Comparison of ENCODE assay signal across 9 cellular contexts in the genomic region with DNA sequence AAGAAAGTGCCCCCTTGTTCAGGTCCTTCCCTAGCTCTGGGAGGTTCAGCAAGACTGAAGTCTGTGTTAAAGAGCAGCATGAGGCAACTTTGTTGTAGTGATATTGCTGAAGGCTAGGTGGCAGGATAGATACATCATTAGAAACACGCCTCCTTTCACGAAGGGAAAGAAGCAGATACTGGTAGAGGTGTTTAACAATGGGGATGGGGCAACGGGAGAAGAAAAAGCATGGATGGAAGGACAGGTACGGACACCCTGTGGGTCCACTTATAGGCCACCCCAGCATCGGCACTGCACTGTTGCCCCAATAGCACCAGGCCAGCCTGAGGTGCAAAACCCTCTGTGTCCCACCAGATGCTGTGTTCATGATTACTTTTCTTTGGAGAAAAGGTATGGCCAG. TPM values are rescaled to one million over a fixed set of nuclear protein-coding genes. Genes with fewer than 3 reads are reported as not detected.
DNase-seq lines count a peak whose midpoint lies in the region; ATAC-seq and TF ChIP-seq lines count a peak whose summit lies in the region.
"Had no signal": no experiment of that assay in that cellular context is flagged by ENCODE, and none has a peak within 500 bp of the region (broad histone marks: within the 10 kb centered on the region; RNA-seq: fewer than 3 reads in every experiment).

No MANE protein-coding gene starts in this region.

- H3K4me3 Mint-ChIP-seq in activated CD8-positive, alpha-beta T cell treated with anti-CD3 and anti-CD28 coated beads for 36 hours, result no peak overlapping the region
- H3K4me3 Mint-ChIP-seq: T-helper 1 cell treated with Interleukin-12 subunit alpha and Interleukin-12 subunit beta and Interleukin-4 antibody, amounts not matched to agents 30 μg/mL and 1 μg/mL, for 36 hours had no signal

- H3K36me3 ChIP-seq in gastrocnemius medialis, result no peaks in the 10 kb centered on the region
- H3K36me3 ChIP-seq in effector memory CD4-positive, alpha-beta T cell (ENCODE audit: control insufficient read depth, insufficient read depth, low read length), result no peaks in the 10 kb centered on the region

- no peaks in the 10 kb centered on the region for H3K9me3 Mint-ChIP-seq in activated CD8-positive, alpha-beta T cell treated with anti-CD3 and anti-CD28 coated beads for 36 hours
- H3K9me3 Mint-ChIP-seq: T-helper 1 cell treated with Interleukin-12 subunit alpha and Interleukin-12 subunit beta and Interleukin-4 antibody, amounts not matched to agents 30 μg/mL and 1 μg/mL, for 36 hours had no signal

- POLR2A ChIA-PET in activated CD8-positive, alpha-beta T cell treated with anti-CD3 and anti-CD28 coated beads for 36 hours (lab: Charles Lee), result interaction anchor here (0.8 kb wide), 1 partner anchor 13 kb away, joined by 3 read pairs; no protein-coding TSS in a partner anchor

- peaks cover 66 to 68% of the 10 kb centered on the region in 2 donors for H3K4me1 ChIP-seq in gastrocnemius medialis
- peaks cover 12% of the 10 kb centered on the region for H3K4me1 ChIP-seq in effector memory CD4-positive, alpha-beta T cell (ENCODE audit: control insufficient read depth, insufficient read depth, low read length, poor library complexity, severe bottlenecking)

- H3K36me3 Mint-ChIP-seq in activated CD8-positive, alpha-beta T cell treated with anti-CD3 and anti-CD28 coated beads for 36 hours (ENCODE audit: low read depth), result no peaks in the 10 kb centered on the region

- peak; percentile 64 for ATAC-seq in HG02642 (IDR thresholded peaks at IDR 0.05; ENCODE audit: poor library complexity, unreplicated experiment)
- ATAC-seq in activated CD8-positive, alpha-beta T cell treated with anti-CD3 and anti-CD28 coated beads for 36 hours, result peak; percentile 70
- peak; percentile 23 to 40 for ATAC-seq in left cardiac atrium
- peak; percentile 62 to 66 for ATAC-seq in gastrocnemius medialis

- TF ChIP-seq POLR2A in gastrocnemius medialis (IDR thresholded peaks at IDR 0.05), result no peak

- DNase-seq in EH (ENCODE audit: low read depth) (peak; percentile 73), NCI-H2227 (lab: John Stamatoyannopoulos, UW; ENCODE audit: unreplicated experiment) (peak; percentile 86), left cardiac atrium (no peak), gastrocnemius medialis (no peak)
- peak; percentile 21 for DNase-seq in activated CD8-positive, alpha-beta T cell treated with anti-CD3 and anti-CD28 coated beads for 36 hours
- DNase-seq in effector memory CD4-positive, alpha-beta T cell, result no peak
- no peak for DNase-seq in activated CD4-positive, alpha-beta T cell treated with anti-CD3 and anti-CD28 coated beads for 1 hour

- intact Hi-C loops in activated CD8-positive, alpha-beta T cell treated with anti-CD3 and anti-CD28 coated beads for 36 hours (cut with micrococcal nuclease), result loop anchor here (5.0 kb wide), 1 partner anchor 458 kb away; no protein-coding TSS in a partner anchor
- intact Hi-C loops in left cardiac atrium (cut with DNase I) (loop anchor here (5.0 to 10.0 kb wide), 6 partner anchors 283 to 1016 kb away; no protein-coding TSS in a partner anchor), gastrocnemius medialis (cut with DNase I; ENCODE audit: low total_unique reads) (loop anchor here (1.0 to 10.0 kb wide), 9 partner anchors 76 to 1206 kb away; no protein-coding TSS in a partner anchor)

- no peaks in the 10 kb centered on the region for H3K9me3 ChIP-seq in gastrocnemius medialis
- no peaks in the 10 kb centered on the region for H3K9me3 ChIP-seq in effector memory CD4-positive, alpha-beta T cell (ENCODE audit: control insufficient read depth, low read length)

- H3K27ac Mint-ChIP-seq in activated CD8-positive, alpha-beta T cell treated with anti-CD3 and anti-CD28 coated beads for 36 hours, result no peak overlapping the region
- H3K27ac Mint-ChIP-seq: T-helper 1 cell treated with Interleukin-12 subunit alpha and Interleukin-12 subunit beta and Interleukin-4 antibody, amounts not matched to agents 30 μg/mL and 1 μg/mL, for 36 hours had no signal

- no peaks in the 10 kb centered on the region for H3K27me3 ChIP-seq in gastrocnemius medialis
- H3K27me3 ChIP-seq in effector memory CD4-positive, alpha-beta T cell (replicated peaks; ENCODE audit: control insufficient read depth, insufficient read depth, low read length, poor library complexity, severe bottlenecking), result peaks cover 25% of the 10 kb centered on the region

- peaks cover 6% of the 10 kb centered on the region for H3K4me1 Mint-ChIP-seq in activated CD8-positive, alpha-beta T cell treated with anti-CD3 and anti-CD28 coated beads for 36 hours (ENCODE audit: low read depth)

- H3K4me3 ChIP-seq in gastrocnemius medialis, result no peak overlapping the region
- H3K4me3 ChIP-seq in effector memory CD4-positive, alpha-beta T cell (ENCODE audit: insufficient read depth, low read depth, low read length, poor library complexity, severe bottlenecking), result no peak overlapping the region

- in situ Hi-C loops in gastrocnemius medialis (cut with MboI; ENCODE audit: low sequenced_read_pairs in 4 of 4), result loop anchor here (5.0 to 25.0 kb wide), 8 partner anchors 113 to 1016 kb away; no protein-coding TSS in a partner anchor

- H3K27ac ChIP-seq in gastrocnemius medialis, result peak overlapping the region; percentile 69 to 75 (median 74)
- H3K27ac ChIP-seq in effector memory CD4-positive, alpha-beta T cell (ENCODE audit: insufficient read depth, low read length, poor library complexity, severe bottlenecking), result no peak overlapping the region

- CTCF ChIA-PET in activated CD8-positive, alpha-beta T cell treated with anti-CD3 and anti-CD28 coated beads for 36 hours (lab: Charles Lee), result interaction anchor here (0.7 to 1.6 kb wide), 14 partner anchors 9 to 1025 kb away, joined by 3 to 10 read pairs (median 3); no protein-coding TSS in a partner anchor

- TF ChIP-seq CTCF in activated CD8-positive, alpha-beta T cell treated with anti-CD3 and anti-CD28 coated beads for 36 hours (IDR thresholded peaks at IDR 0.05), result peak; percentile 45
- TF ChIP-seq CTCF in gastrocnemius medialis (IDR thresholded peaks at IDR 0.05 in 4 of 5, conservative IDR thresholded peaks at IDR 0.05 in 1 of 5), result peak; percentile 63 to 81 (median 67)

- peaks cover 30% of the 10 kb centered on the region for H3K27me3 Mint-ChIP-seq in activated CD8-positive, alpha-beta T cell treated with anti-CD3 and anti-CD28 coated beads for 36 hours

RNA-seq across cellular contexts. Expression of a gene that starts 3.5 kb away (rescaled TPM):
- not detected for total RNA-seq in activated CD8-positive, alpha-beta T cell treated with anti-CD3 and anti-CD28 coated beads for 36 hours
- 100 to 1,000 TPM in 1 of 2 donors, 10 to 100 TPM in 1; 88.5 to 207 TPM for total RNA-seq in left cardiac atrium
- total RNA-seq in gastrocnemius medialis, result 100 to 1,000 TPM in 3 of 4 donors, 10 to 100 TPM in 1; 99.5 to 550 (median 279) TPM

Comparison
In these comparisons a context has a peak if more than half of its experiments do, and no peak if none do; other contexts are left out.
1. DNase-seq: peak in EH (single experiment), NCI-H2227 (single experiment) and activated CD8-positive, alpha-beta T cell treated with anti-CD3 and anti-CD28 coated beads for 36 hours (single experiment); none in left cardiac atrium (single experiment), gastrocnemius medialis (0 of 2), effector memory CD4-positive, alpha-beta T cell (0 of 3) and activated CD4-positive, alpha-beta T cell treated with anti-CD3 and anti-CD28 coated beads for 1 hour (single experiment).
2. RNA of a gene that starts 3.5 kb away (total RNA-seq): 99.5 to 550 TPM in gastrocnemius medialis and 88.5 to 207 TPM in left cardiac atrium; not detected in activated CD8-positive, alpha-beta T cell treated with anti-CD3 and anti-CD28 coated beads for 36 hours; every median in the first group is over 10 times any median in the second.
3. Peak in every context shown above with its lines, with median percentiles within 50 percentile points of each other: ATAC-seq.